1 cellular context compared by ENCODE assay signal in genomic region chr4:77651820-77652219, GRCh38.
TF ChIP-seq lines count a peak whose summit lies in the region.

No MANE protein-coding gene starts in this region.

TF ChIP-seq in HepG2, 621 proteins besides CTCF, POLR2A, EP300 and RAD21 (continued from another document):
- TF ChIP-seq GPBP1L1 (CRISPR knock-in tag; IDR thresholded peaks at IDR 0.05) (no peak), ZNF513 (CRISPR knock-in tag; conservative IDR thresholded peaks at IDR 0.05) (no peak)
